ENCODE assay signal across 24 cellular contexts in genomic region chr5:16061163-16061562, GRCh38.
"Had no signal": no experiment of that assay in that cellular context is flagged by ENCODE, and none has a peak within 500 bp of the region (broad histone marks: within the 10 kb centered on the region; RNA-seq: fewer than 3 reads in every experiment).

No MANE protein-coding gene starts in this region.

- H3K9me3 ChIP-seq: neutrophil, psoas muscle, testis, tibial nerve, upper lobe of right lung, vagina had no signal

- H3K27me3 ChIP-seq: hepatocyte, neutrophil, spleen, testis, tibial nerve, upper lobe of right lung, vagina had no signal

- ATAC-seq: left colon; left ventricle myocardium superior; natural killer cell treated with Interleukin-12 subunit alpha and Interleukin-12 subunit beta and Interleukin-15 and Interleukin-18, amount 100 ng/mL, for 72 hours; psoas muscle; sciatic nerve; stimulated activated naive B cell treated with anti-CD40 and anti-IgM and Interleukin-4, amounts not matched to agents 10 μg/mL and 1 μg/mL and 100 μg/mL, for 72 hours; stimulated activated naive CD8-positive, alpha-beta T cell treated with anti-CD3 and anti-CD28 coated beads, Interleukin-15, amount 100 ng/mL, for 72 hours; upper lobe of right lung had no signal

- H3K27ac ChIP-seq: hepatocyte, neutrophil, psoas muscle, spleen, testis, tibial nerve, upper lobe of right lung, vagina had no signal

- DNase-seq: dermis blood vessel endothelial cell; effector CD4-positive, alpha-beta T cell; foreskin melanocyte; head of caudate nucleus; left colon; left ventricle myocardium superior; mesenchymal stem cell; midbrain; psoas muscle; spleen; stimulated activated CD4-positive, alpha-beta T cell treated with anti-CD3 and anti-CD28 coated beads, Interleukin-15, amount 100 ng/mL, for 24 hours; stimulated activated CD4-positive, alpha-beta T cell treated with anti-CD3 and anti-CD28 coated beads, Interleukin-1b, Interleukin-23, amount 100 ng/mL, for 48 hours; stimulated activated CD4-positive, alpha-beta T cell treated with anti-CD3 and anti-CD28 coated beads, Interleukin-4, amount 100 ng/mL, for 24 hours; stimulated activated naive B cell treated with anti-CD40 and anti-IgM and Interleukin-4, amounts not matched to agents 10 μg/mL and 1 μg/mL and 100 μg/mL, for 72 hours; stimulated activated naive CD8-positive, alpha-beta T cell treated with anti-CD3 and anti-CD28 coated beads, Interleukin-15, amount 100 ng/mL, for 72 hours; testis; upper lobe of right lung had no signal

- H3K36me3 ChIP-seq: neutrophil, spleen, tibial nerve, upper lobe of right lung, vagina had no signal

- H3K4me3 ChIP-seq: hepatocyte, lung, psoas muscle, spleen, testis, tibial nerve, upper lobe of right lung, vagina had no signal

- H3K4me1 ChIP-seq: psoas muscle, spleen, testis, tibial nerve, upper lobe of right lung, vagina had no signal
